Comparison of ENCODE assay signal across 11 cellular contexts in genomic region chr15:35822153-35822552, GRCh38.
"Had no signal": no experiment of that assay in that cellular context is flagged by ENCODE, and none has a peak within 500 bp of the region (broad histone marks: within the 10 kb centered on the region; RNA-seq: fewer than 3 reads in every experiment).

No MANE protein-coding gene starts in this region.

- H3K27ac Mint-ChIP-seq: GM23338, H9, HFFc6 had no signal

- H3K4me3 Mint-ChIP-seq: GM23338, H9, HFFc6 had no signal

- H3K4me1 Mint-ChIP-seq: GM23338, H9 had no signal

- H3K9ac ChIP-seq: GM23248 had no signal

- H3K4me3 ChIP-seq: GM23248, GM23338, HAP-1 had no signal

- H2AFZ ChIP-seq: GM23248, GM23338 had no signal

- FAIRE-seq: H1, H54 had no signal

- H3K4me1 ChIP-seq: HAP-1 had no signal

- ATAC-seq: GM23338, HCT116 had no signal

- H3K4me2 ChIP-seq: GM23338 had no signal

- H3K9me3 Mint-ChIP-seq: GM23338, H9, HFFc6 had no signal

- H3K36me3 ChIP-seq: HAP-1 had no signal

- H3K27ac ChIP-seq: GM23248 had no signal

- H3K9me3 ChIP-seq: HAP-1 had no signal

- DNase-seq: GM23248, GOT3, H7, H9, HCEC 1CT, HFFc6 had no signal
